ENCODE assay signal across 1 cellular context in genomic region chr4:55118397-55118796, GRCh38.
TF ChIP-seq lines count a peak whose summit lies in the region.

No MANE protein-coding gene starts in this region.

TF ChIP-seq in WTC11, 78 proteins besides CTCF, POLR2A, EP300 and RAD21 (continued from another document):
- no peak for TF ChIP-seq ARID4B (CRISPR knock-in tag; IDR thresholded peaks at IDR 0.05; ENCODE audit: borderline replicate concordance)
- TF ChIP-seq, protein P1, sequence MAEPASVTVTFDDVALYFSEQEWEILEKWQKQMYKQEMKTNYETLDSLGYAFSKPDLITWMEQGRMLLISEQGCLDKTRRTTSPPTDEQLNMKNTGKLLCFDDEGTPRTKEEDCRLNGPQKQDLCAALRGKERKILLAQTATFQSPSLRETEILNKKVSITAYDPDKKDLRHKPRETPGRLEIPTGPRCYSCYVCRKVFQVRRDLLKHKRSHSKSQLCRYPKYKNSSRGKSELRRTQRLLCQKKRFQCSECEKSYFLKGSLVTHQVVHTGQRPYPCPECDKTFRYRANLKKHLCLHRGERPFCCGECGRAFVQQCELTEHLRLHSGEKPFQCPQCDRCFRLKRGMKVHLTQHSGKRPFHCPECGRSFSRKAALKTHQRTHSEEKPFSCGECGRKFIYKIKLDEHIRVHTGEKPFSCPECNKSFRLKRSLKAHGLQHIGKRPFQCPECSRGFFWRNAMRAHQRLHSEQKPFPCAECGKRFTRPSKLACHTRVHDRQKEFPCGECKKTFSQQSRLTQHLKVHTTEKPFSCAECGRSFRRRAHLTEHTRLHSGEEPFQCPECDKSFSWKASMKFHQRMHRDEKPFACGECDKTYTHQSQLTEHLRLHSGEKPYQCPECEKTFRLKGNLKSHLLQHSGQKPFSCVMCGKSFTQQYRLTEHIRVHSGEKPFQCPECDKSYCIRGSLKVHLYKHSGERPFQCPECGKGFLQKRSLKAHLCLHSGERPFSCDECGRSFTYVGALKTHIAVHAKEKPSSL (CRISPR knock-in tag; conservative IDR thresholded peaks at IDR 0.05): no peak
